In genomic region chr17:8119575-8120519, GRCh38 we compare ENCODE assay signal across 8 cellular contexts. TPM values are rescaled to one million over a fixed set of nuclear protein-coding genes. Genes with fewer than 3 reads are reported as not detected.
DNase-seq lines count a peak whose midpoint lies in the region; ATAC-seq and TF ChIP-seq lines count a peak whose summit lies in the region.

No MANE protein-coding gene starts in this region.

- peak; percentile 87 for DNase-seq in AG09319 (ENCODE audit: extremely low read depth, low read depth)
- peak; percentile 65 for DNase-seq in KG1 (lab: John Stamatoyannopoulos, UW)
- peak; percentile 99 for DNase-seq in Panc1 (ENCODE audit: low read depth, low spot score)
- DNase-seq in activated T-helper 1 cell treated with Interleukin-2 at 50 U/mL for 16 hours (ENCODE audit: low read depth): peak; percentile 54
- DNase-seq in fibroblast of peridontal ligament (ENCODE audit: extremely low read depth): peak; percentile 97
- DNase-seq in nephron progenitor cell: peak; percentile 90

- H3K27me3 ChIP-seq in Panc1 (ENCODE audit: control insufficient read depth, insufficient read depth, low read length): no peaks in the 10 kb centered on the region

- peak overlapping the region; percentile 60 to 92 for H3K4me3 ChIP-seq in Panc1 (ENCODE audit: low read depth in 2 of 2, low read length in 2 of 2)

- no peaks in the 10 kb centered on the region for H3K36me3 ChIP-seq in Panc1 (ENCODE audit: control insufficient read depth, insufficient read depth, low read length)

- 0 out of 2 replicates have a peak, but pooled peaks cover 2% of the 10 kb centered on the region for H3K4me1 ChIP-seq in Panc1 (ENCODE audit: control insufficient read depth, insufficient read depth, low read length)

- POLR2A ChIA-PET in Panc1 (lab: Charles Lee): interaction anchor here (0.6 kb wide), 3 partner anchors 18 to 547 kb away, joined by 3 to 9 read pairs (median 7); no protein-coding TSS in a partner anchor

- CTCF ChIA-PET in Panc1 (lab: Charles Lee): interaction anchor here (0.6 to 1.7 kb wide), 10 partner anchors 19 to 530 kb away, joined by 3 to 12 read pairs (median 4); no protein-coding TSS in a partner anchor

- TF ChIP-seq CTCF in AG09319 (IDR thresholded peaks at IDR 0.05; ENCODE audit: low read depth, low read length) (no peak), Panc1 (IDR thresholded peaks at IDR 0.05) (no peak), nephron progenitor cell (IDR thresholded peaks at IDR 0.05) (no peak)

- H3K9me3 ChIP-seq in Panc1 (ENCODE audit: control insufficient read depth, insufficient read depth, low read depth, low read length): no peaks in the 10 kb centered on the region

- H3K27me3 Mint-ChIP-seq in nephron progenitor cell (ENCODE audit: low read depth, poor library complexity): peaks cover 78% of the 10 kb centered on the region
- H3K27me3 Mint-ChIP-seq in stimulated activated naive CD8-positive, alpha-beta T cell treated with anti-CD3 and anti-CD28 coated beads, Interleukin-15, Interleukin-2, amounts not matched to agents 100 ng/mL and 50 ng/mL, for 24 hours: peaks cover 64% of the 10 kb centered on the region

- H3K27ac Mint-ChIP-seq in nephron progenitor cell: peak overlapping the region; percentile 86
- H3K27ac Mint-ChIP-seq in stimulated activated naive CD8-positive, alpha-beta T cell treated with anti-CD3 and anti-CD28 coated beads, Interleukin-15, Interleukin-2, amounts not matched to agents 100 ng/mL and 50 ng/mL, for 24 hours: peak overlapping the region; percentile 99

- H3K9me3 Mint-ChIP-seq in nephron progenitor cell: no peaks in the 10 kb centered on the region
- no peaks in the 10 kb centered on the region for H3K9me3 Mint-ChIP-seq in stimulated activated naive CD8-positive, alpha-beta T cell treated with anti-CD3 and anti-CD28 coated beads, Interleukin-15, Interleukin-2, amounts not matched to agents 100 ng/mL and 50 ng/mL, for 24 hours

- H3K4me3 Mint-ChIP-seq in nephron progenitor cell: peak overlapping the region; percentile 98
- peak overlapping the region; percentile 93 for H3K4me3 Mint-ChIP-seq in stimulated activated naive CD8-positive, alpha-beta T cell treated with anti-CD3 and anti-CD28 coated beads, Interleukin-15, Interleukin-2, amounts not matched to agents 100 ng/mL and 50 ng/mL, for 24 hours

- BruUV-seq in Panc1 (replicated peaks; lab: Mats Ljungman, UMichigan): no TSS peak

- ATAC-seq in GM19324 (IDR thresholded peaks at IDR 0.05; ENCODE audit: low FRiP score, unreplicated experiment) (peak; percentile 37), Panc1 (peak; percentile 52)

- peak overlapping the region; percentile 71; the same call in 1 of the 2 replicates for H3K27ac ChIP-seq in Panc1 (ENCODE audit: low read length)

- H3K36me3 Mint-ChIP-seq in nephron progenitor cell (ENCODE audit: low read depth): no peaks in the 10 kb centered on the region
- peaks cover 12% of the 10 kb centered on the region for H3K36me3 Mint-ChIP-seq in stimulated activated naive CD8-positive, alpha-beta T cell treated with anti-CD3 and anti-CD28 coated beads, Interleukin-15, Interleukin-2, amounts not matched to agents 100 ng/mL and 50 ng/mL, for 24 hours (ENCODE audit: low read depth)

- in situ Hi-C loops in Panc1 (cut with HindIII; ENCODE audit: low pct_unique_long_range_greater_than_20kb, low sequenced_read_pairs): no loop called here

- H3K4me1 Mint-ChIP-seq in nephron progenitor cell: peaks cover 43% of the 10 kb centered on the region
- peaks cover 64% of the 10 kb centered on the region for H3K4me1 Mint-ChIP-seq in stimulated activated naive CD8-positive, alpha-beta T cell treated with anti-CD3 and anti-CD28 coated beads, Interleukin-15, Interleukin-2, amounts not matched to agents 100 ng/mL and 50 ng/mL, for 24 hours (ENCODE audit: low read depth)

- intact Hi-C loops in Panc1 (cut with micrococcal nuclease; ENCODE audit: unreplicated experiment): loop anchor here (2.0 to 10.0 kb wide), 3 partner anchors 38 to 105 kb away; no protein-coding TSS in a partner anchor

RNA-seq across cellular contexts. Expression of gene ALOXE3, which starts 1.5 kb away (rescaled TPM):
- total RNA-seq in Panc1 (2021; ENCODE audit: unreplicated experiment): 0.46 TPM
- polyA plus RNA-seq in Panc1 (2012; ENCODE audit: insufficient read length): not detected

RNA-seq across cellular contexts. Expression of gene HES7, which starts 4.1 kb away (rescaled TPM):
- 4.0 TPM for total RNA-seq in Panc1 (2021; ENCODE audit: unreplicated experiment)
- 4.9 TPM for polyA plus RNA-seq in Panc1 (2012; ENCODE audit: insufficient read length)

RNA-seq across cellular contexts. Expression of gene ALOX12B, which starts 32.3 kb away (rescaled TPM):
- not detected for total RNA-seq in Panc1 (2021; ENCODE audit: unreplicated experiment)
- polyA plus RNA-seq in Panc1 (2012; ENCODE audit: insufficient read length): 0.46 TPM

RNA-seq across cellular contexts. Expression of gene PER1, which starts 32.4 kb away (rescaled TPM):
- 17.1 TPM for total RNA-seq in Panc1 (2021; ENCODE audit: unreplicated experiment)
- polyA plus RNA-seq in Panc1 (2012; ENCODE audit: insufficient read length): 11.8 TPM

RNA-seq across cellular contexts. Expression of gene VAMP2, which starts 42.9 kb away (rescaled TPM):
- total RNA-seq in Panc1 (2021; ENCODE audit: unreplicated experiment): 28.6 TPM
- 30.2 TPM for polyA plus RNA-seq in Panc1 (2012; ENCODE audit: insufficient read length)

Comparison
In these comparisons a context has a peak if more than half of its experiments do, and no peak if none do; other contexts are left out.
1. Peak in every context shown above with its lines: DNase-seq, ATAC-seq, H3K4me3 ChIP-seq and H3K27ac ChIP-seq.